ENCODE assay signal across 15 cellular contexts in genomic region chr17:53353919-53354351, GRCh38.
A peak's percentile ranks its signal among the peaks of the same experiment; 100 is the strongest.
DNase-seq lines count a peak whose midpoint lies in the region; ATAC-seq and TF ChIP-seq lines count a peak whose summit lies in the region.
"Had no signal": no experiment of that assay in that cellular context is flagged by ENCODE, and none has a peak within 500 bp of the region (broad histone marks: within the 10 kb centered on the region; RNA-seq: fewer than 3 reads in every experiment).

No MANE protein-coding gene starts in this region.

- no peak overlapping the region for H3K27ac Mint-ChIP-seq in progenitor cell of endocrine pancreas
- no peak overlapping the region for H3K27ac Mint-ChIP-seq in activated T-helper 2 cell treated with anti-CD3 and anti-CD28 coated beads, Interferon-gamma antibody, Interleukin-2, Interleukin-4, amounts not matched to agents 10 μg/mL and 5 μg/mL and 100 μg/mL, durations not matched to agents 14 hours and 24 hours and 36 hours
- H3K27ac Mint-ChIP-seq: activated naive CD8-positive, alpha-beta T cell treated with anti-CD3 and anti-CD28 coated beads for 36 hours; CD4-positive, alpha-beta memory T cell had no signal

- peaks cover 4% of the 10 kb centered on the region for H3K9me3 Mint-ChIP-seq in progenitor cell of endocrine pancreas (ENCODE audit: low read depth)
- H3K9me3 Mint-ChIP-seq in activated T-helper 2 cell treated with anti-CD3 and anti-CD28 coated beads, Interferon-gamma antibody, Interleukin-2, Interleukin-4, amounts not matched to agents 10 μg/mL and 5 μg/mL and 100 μg/mL, durations not matched to agents 14 hours and 24 hours and 36 hours = peaks cover 42% of the 10 kb centered on the region

- H3K79me2 ChIP-seq in PC-3 (ENCODE audit: low read length) = no peaks in the 10 kb centered on the region

- BruUV-seq in PC-3 (replicated peaks; lab: Mats Ljungman, UMichigan) = no TSS peak

- H3K9me2 ChIP-seq in PC-3 (replicated peaks; ENCODE audit: low read length) = no peaks in the 10 kb centered on the region

- H3K4me1 ChIP-seq in PC-3 (ENCODE audit: insufficient read depth, low read length) = no peaks in the 10 kb centered on the region
- peaks cover 0 to 5% (median 0%) of the 10 kb centered on the region in 4 donors for H3K4me1 ChIP-seq in esophagus muscularis mucosa
- peaks cover 0 to 14% (median 2%) of the 10 kb centered on the region in 4 donors for H3K4me1 ChIP-seq in sigmoid colon
- H3K4me1 ChIP-seq: gastroesophageal sphincter, spleen had no signal

- ATAC-seq in PC-3 = no peak
- ATAC-seq: gastroesophageal sphincter had no signal

- H3K9me3 ChIP-seq in PC-3 (ENCODE audit: low read length) (peaks cover 23% of the 10 kb centered on the region), esophagus muscularis mucosa (no peaks in the 10 kb centered on the region), sigmoid colon (no peaks in the 10 kb centered on the region)
- H3K9me3 ChIP-seq: gastroesophageal sphincter had no signal

- POLR2A ChIA-PET in PC-3 (lab: Charles Lee; ENCODE audit: unreplicated experiment) = no interaction called here

- H3F3A ChIP-seq in PC-3 (ENCODE audit: low read length, unreplicated experiment) = no peaks in the 10 kb centered on the region

- H3K4me1 Mint-ChIP-seq in progenitor cell of endocrine pancreas (ENCODE audit: low read depth) = no peaks in the 10 kb centered on the region
- no peaks in the 10 kb centered on the region for H3K4me1 Mint-ChIP-seq in activated T-helper 2 cell treated with anti-CD3 and anti-CD28 coated beads, Interferon-gamma antibody, Interleukin-2, Interleukin-4, amounts not matched to agents 10 μg/mL and 5 μg/mL and 100 μg/mL, durations not matched to agents 14 hours and 24 hours and 36 hours (ENCODE audit: low read depth)
- H3K4me1 Mint-ChIP-seq: activated naive CD8-positive, alpha-beta T cell treated with anti-CD3 and anti-CD28 coated beads for 36 hours; CD4-positive, alpha-beta memory T cell had no signal

- no peak for TF ChIP-seq POLR2A in esophagus muscularis mucosa (IDR thresholded peaks at IDR 0.05; ENCODE audit: low read depth)
- TF ChIP-seq POLR2A in sigmoid colon (IDR thresholded peaks at IDR 0.05) = no peak

- H2AFZ ChIP-seq in PC-3 (ENCODE audit: low read length) = no peak overlapping the region

- intact Hi-C loops in PC-3 (cut with micrococcal nuclease) (no loop called here), esophagus muscularis mucosa (cut with DNase I) (no loop called here), sigmoid colon (cut with DNase I) (no loop called here)
- intact Hi-C loops in activated T-helper 2 cell treated with anti-CD3 and anti-CD28 coated beads, Interferon-gamma antibody, Interleukin-2, Interleukin-4, amounts not matched to agents 10 μg/mL and 5 μg/mL and 100 μg/mL, durations not matched to agents 14 hours and 24 hours and 36 hours (cut with micrococcal nuclease) = no loop called here

- H3K36me3 ChIP-seq in PC-3 (ENCODE audit: low read depth, low read length) (no peaks in the 10 kb centered on the region), esophagus muscularis mucosa (no peaks in the 10 kb centered on the region), sigmoid colon (no peaks in the 10 kb centered on the region)
- H3K36me3 ChIP-seq: gastroesophageal sphincter, spleen had no signal

- DNase-seq in NCI-H1105 (lab: John Stamatoyannopoulos, UW) (peak; percentile 38), PC-3 (peak; percentile 47), esophagus muscularis mucosa (ENCODE audit: extremely low spot score) (peak; percentile 77), sigmoid colon (peak; percentile 78), HK-2 (ENCODE audit: unreplicated experiment) (no peak), progenitor cell of endocrine pancreas (ENCODE audit: low spot score, unreplicated experiment) (no peak)
- DNase-seq in activated T-helper 2 cell treated with anti-CD3 and anti-CD28 coated beads, Interferon-gamma antibody, Interleukin-2, Interleukin-4, amounts not matched to agents 10 μg/mL and 5 μg/mL and 100 μg/mL, durations not matched to agents 14 hours and 24 hours and 36 hours (ENCODE audit: low spot score) = no peak
- DNase-seq: activated naive CD8-positive, alpha-beta T cell treated with anti-CD3 and anti-CD28 coated beads for 36 hours; CD4-positive, alpha-beta memory T cell; NCI-H510A; spleen; trophoblast cell had no signal

- H3K27me3 ChIP-seq in PC-3 (ENCODE audit: low read length) = no peaks in the 10 kb centered on the region
- no peaks in the 10 kb centered on the region for H3K27me3 ChIP-seq in esophagus muscularis mucosa
- no peaks in the 10 kb centered on the region for H3K27me3 ChIP-seq in sigmoid colon
- H3K27me3 ChIP-seq: gastroesophageal sphincter, spleen had no signal

- no peaks in the 10 kb centered on the region for H3K27me3 Mint-ChIP-seq in progenitor cell of endocrine pancreas
- no peaks in the 10 kb centered on the region for H3K27me3 Mint-ChIP-seq in activated T-helper 2 cell treated with anti-CD3 and anti-CD28 coated beads, Interferon-gamma antibody, Interleukin-2, Interleukin-4, amounts not matched to agents 10 μg/mL and 5 μg/mL and 100 μg/mL, durations not matched to agents 14 hours and 24 hours and 36 hours (ENCODE audit: low read depth)
- H3K27me3 Mint-ChIP-seq: activated naive CD8-positive, alpha-beta T cell treated with anti-CD3 and anti-CD28 coated beads for 36 hours; CD4-positive, alpha-beta memory T cell had no signal

- 40% methylated on average over 3 of the region's 3 CpGs for WGBS in esophagus muscularis mucosa
- WGBS in sigmoid colon, 2 donors = 30 to 71% methylated on average over 3 of the region's 3 CpGs

- no peak overlapping the region for H3K4me3 Mint-ChIP-seq in progenitor cell of endocrine pancreas (ENCODE audit: low read depth)
- no peak overlapping the region for H3K4me3 Mint-ChIP-seq in activated T-helper 2 cell treated with anti-CD3 and anti-CD28 coated beads, Interferon-gamma antibody, Interleukin-2, Interleukin-4, amounts not matched to agents 10 μg/mL and 5 μg/mL and 100 μg/mL, durations not matched to agents 14 hours and 24 hours and 36 hours (ENCODE audit: low read depth)
- H3K4me3 Mint-ChIP-seq: activated naive CD8-positive, alpha-beta T cell treated with anti-CD3 and anti-CD28 coated beads for 36 hours; CD4-positive, alpha-beta memory T cell; nephron had no signal

- TF ChIP-seq CTCF in PC-3 (conservative IDR thresholded peaks at IDR 0.05; ENCODE audit: low read depth, low read length) (no peak), esophagus muscularis mucosa (IDR thresholded peaks at IDR 0.05) (no peak), sigmoid colon (IDR thresholded peaks at IDR 0.05) (no peak), progenitor cell of endocrine pancreas (IDR thresholded peaks at IDR 0.05; ENCODE audit: unreplicated experiment) (no peak)

- no peaks in the 10 kb centered on the region for H3K36me3 Mint-ChIP-seq in progenitor cell of endocrine pancreas (ENCODE audit: insufficient read depth)
- H3K36me3 Mint-ChIP-seq in activated T-helper 2 cell treated with anti-CD3 and anti-CD28 coated beads, Interferon-gamma antibody, Interleukin-2, Interleukin-4, amounts not matched to agents 10 μg/mL and 5 μg/mL and 100 μg/mL, durations not matched to agents 14 hours and 24 hours and 36 hours (ENCODE audit: low read depth) = no peaks in the 10 kb centered on the region
- H3K36me3 Mint-ChIP-seq: activated naive CD8-positive, alpha-beta T cell treated with anti-CD3 and anti-CD28 coated beads for 36 hours; CD4-positive, alpha-beta memory T cell had no signal

- H3K4me3 ChIP-seq in PC-3 (ENCODE audit: low read length) (no peak overlapping the region), esophagus muscularis mucosa (no peak overlapping the region), sigmoid colon (no peak overlapping the region)
- H3K4me3 ChIP-seq: gastroesophageal sphincter, spleen had no signal

- TF ChIP-seq EP300 in esophagus muscularis mucosa (IDR thresholded peaks at IDR 0.05) (no peak), sigmoid colon (IDR thresholded peaks at IDR 0.05) (no peak)

- H3K27ac ChIP-seq in PC-3 (ENCODE audit: low read length) = no peak overlapping the region
- no peak overlapping the region for H3K27ac ChIP-seq in esophagus muscularis mucosa (replicated peaks in 1 of 4)
- H3K27ac ChIP-seq in sigmoid colon = peak overlapping the region in 1 of 4 donors; percentile 54
- H3K27ac ChIP-seq: gastroesophageal sphincter, KMS-11, spleen had no signal

- no peaks in the 10 kb centered on the region for H4K20me1 ChIP-seq in PC-3 (ENCODE audit: low read length)

- CTCF ChIA-PET in PC-3 (lab: Charles Lee) = no interaction called here

- no peak overlapping the region for H3K4me2 ChIP-seq in PC-3 (ENCODE audit: low read length)
- H3K4me2 ChIP-seq: KMS-11 had no signal

- no peak overlapping the region for H3K9ac ChIP-seq in PC-3 (ENCODE audit: low read length)
- H3K9ac ChIP-seq: KMS-11 had no signal

Comparison
In these comparisons a context has a peak if more than half of its experiments do, and no peak if none do; other contexts are left out.
1. DNase-seq: peak in NCI-H1105 (single experiment), PC-3 (single experiment), esophagus muscularis mucosa (single experiment) and sigmoid colon (single experiment); none in HK-2 (single experiment), progenitor cell of endocrine pancreas (single experiment) and activated T-helper 2 cell treated with anti-CD3 and anti-CD28 coated beads, Interferon-gamma antibody, Interleukin-2, Interleukin-4, amounts not matched to agents 10 μg/mL and 5 μg/mL and 100 μg/mL, durations not matched to agents 14 hours and 24 hours and 36 hours (single experiment).